ENCODE assay signal across 8 cellular contexts in genomic region chr5:161397448-161397847, GRCh38.
"Had no signal": no experiment of that assay in that cellular context is flagged by ENCODE, and none has a peak within 500 bp of the region (broad histone marks: within the 10 kb centered on the region; RNA-seq: fewer than 3 reads in every experiment).

No MANE protein-coding gene starts in this region.

- ATAC-seq: GM23338 had no signal

- FAIRE-seq: H1, H54, HTR-8/SVneo had no signal

- H3K27ac ChIP-seq: KMS-11 had no signal

- H3K4me3 ChIP-seq: GM23338 had no signal

- H2AFZ ChIP-seq: GM23338 had no signal

- DNase-seq: H9, HCEC 1CT, KBM-7 had no signal

- H3K4me2 ChIP-seq: GM23338, KMS-11 had no signal

- H3K9ac ChIP-seq: KMS-11 had no signal
